Comparison of ENCODE assay signal across 10 cellular contexts in genomic region chr21:41360072-41360821, GRCh38. TPM values are rescaled to one million over a fixed set of nuclear protein-coding genes. Genes with fewer than 3 reads are reported as not detected.
DNase-seq lines count a peak whose midpoint lies in the region; ATAC-seq and TF ChIP-seq lines count a peak whose summit lies in the region.
"Had no signal": no experiment of that assay in that cellular context is flagged by ENCODE, and none has a peak within 500 bp of the region (broad histone marks: within the 10 kb centered on the region; RNA-seq: fewer than 3 reads in every experiment).

No MANE protein-coding gene starts in this region.

- no peak overlapping the region for H3K27ac Mint-ChIP-seq in activated CD4-positive, alpha-beta T cell treated with anti-CD3 and anti-CD28 coated beads, Interleukin-2, amount 10 ng/mL, durations not matched to agents 24 days and 14 days
- peak overlapping the region; percentile 98 to 100 for H3K27ac Mint-ChIP-seq in T-cell
- H3K27ac Mint-ChIP-seq: stimulated activated naive B cell treated with anti-CD40 and anti-IgM and Interleukin-4, amounts not matched to agents 10 μg/mL and 1 μg/mL and 100 μg/mL, for 72 hours had no signal

- peaks cover 12% of the 10 kb centered on the region for H3K36me3 Mint-ChIP-seq in activated CD4-positive, alpha-beta T cell treated with anti-CD3 and anti-CD28 coated beads, Interleukin-2, amount 10 ng/mL, durations not matched to agents 24 days and 14 days (ENCODE audit: low read depth)
- H3K36me3 Mint-ChIP-seq in T-cell, result peaks cover 14% of the 10 kb centered on the region
- H3K36me3 Mint-ChIP-seq: stimulated activated naive B cell treated with anti-CD40 and anti-IgM and Interleukin-4, amounts not matched to agents 10 μg/mL and 1 μg/mL and 100 μg/mL, for 72 hours had no signal

- CTCF ChIA-PET in T-cell (lab: Charles Lee), result interaction anchor here (1.1 to 1.6 kb wide), 2 partner anchors 9 to 10 kb away, joined by 5 read pairs; no protein-coding TSS in a partner anchor

- H3K4me1 ChIP-seq in tibial artery, result peaks cover 0 to 11% (median 0%) of the 10 kb centered on the region in 4 donors

- intact Hi-C loops in activated CD4-positive, alpha-beta T cell treated with anti-CD3 and anti-CD28 coated beads, Interleukin-2, amount 10 ng/mL, durations not matched to agents 24 days and 14 days (cut with micrococcal nuclease), result loop anchor here (5.0 to 10.0 kb wide), 3 partner anchors 73 to 1165 kb away; no protein-coding TSS in a partner anchor
- intact Hi-C loops in tibial artery (cut with DNase I; ENCODE audit: low total_unique reads), result no loop called here

- peaks cover 8% of the 10 kb centered on the region for H3K27me3 Mint-ChIP-seq in activated CD4-positive, alpha-beta T cell treated with anti-CD3 and anti-CD28 coated beads, Interleukin-2, amount 10 ng/mL, durations not matched to agents 24 days and 14 days
- H3K27me3 Mint-ChIP-seq in T-cell, result no peaks in the 10 kb centered on the region
- H3K27me3 Mint-ChIP-seq: stimulated activated naive B cell treated with anti-CD40 and anti-IgM and Interleukin-4, amounts not matched to agents 10 μg/mL and 1 μg/mL and 100 μg/mL, for 72 hours had no signal

- H3K4me3 ChIP-seq in tibial artery, result no peak overlapping the region

- H3K4me1 Mint-ChIP-seq in activated CD4-positive, alpha-beta T cell treated with anti-CD3 and anti-CD28 coated beads, Interleukin-2, amount 10 ng/mL, durations not matched to agents 24 days and 14 days, result peaks cover 43% of the 10 kb centered on the region
- peaks cover 40 to 46% (median 44%) of the 10 kb centered on the region in 3 donors for H3K4me1 Mint-ChIP-seq in T-cell

- H3K4me3 Mint-ChIP-seq in activated CD4-positive, alpha-beta T cell treated with anti-CD3 and anti-CD28 coated beads, Interleukin-2, amount 10 ng/mL, durations not matched to agents 24 days and 14 days, result no peak overlapping the region
- peak overlapping the region in 2 of 3 donors; percentile 93 to 94 for H3K4me3 Mint-ChIP-seq in T-cell
- H3K4me3 Mint-ChIP-seq: stimulated activated naive B cell treated with anti-CD40 and anti-IgM and Interleukin-4, amounts not matched to agents 10 μg/mL and 1 μg/mL and 100 μg/mL, for 72 hours had no signal

- no peaks in the 10 kb centered on the region for H3K9me3 ChIP-seq in tibial artery

- H3K27me3 ChIP-seq in tibial artery, result no peaks in the 10 kb centered on the region

- peak; percentile 64 for DNase-seq in activated CD4-positive, alpha-beta T cell treated with anti-CD3 and anti-CD28 coated beads, Interleukin-2, amount 10 ng/mL, durations not matched to agents 24 days and 14 days
- no peak for DNase-seq in activated CD4-positive, alpha-beta T cell treated with anti-CD3 and anti-CD28 coated beads, Interleukin-2, amount 50 U/mL, for 4 hours
- DNase-seq in T-cell (no peak), iPS-NIHi7 (ENCODE audit: extremely low spot score) (peak; percentile 38), tibial artery (peak; percentile 72 to 76), COLO829 (ENCODE audit: low spot score) (no peak), kidney tubule cell (ENCODE audit: low spot score) (no peak)
- DNase-seq: activated CD4-positive, alpha-beta T cell treated with anti-CD3 and anti-CD28 coated beads, Interleukin-2, amount 50 U/mL, for 1 hour; stimulated activated naive B cell treated with anti-CD40 and anti-IgM and Interleukin-4, amounts not matched to agents 10 μg/mL and 1 μg/mL and 100 μg/mL, for 72 hours had no signal

- peak overlapping the region; percentile 7 for H3K27ac ChIP-seq in tibial artery

- no peak for ATAC-seq in T-cell (replicated peaks in 1 of 4)
- no peak for ATAC-seq in HG03457 (IDR thresholded peaks at IDR 0.05; ENCODE audit: unreplicated experiment)
- ATAC-seq: stimulated activated naive B cell treated with anti-CD40 and anti-IgM and Interleukin-4, amounts not matched to agents 10 μg/mL and 1 μg/mL and 100 μg/mL, for 72 hours had no signal

- no peak for TF ChIP-seq CTCF in tibial artery (IDR thresholded peaks at IDR 0.05)

- POLR2A ChIA-PET in T-cell (lab: Charles Lee), result interaction anchor here in 1 of 2 donors (1.5 kb wide), 1 partner anchor 9 kb away, joined by 5 read pairs; no protein-coding TSS in a partner anchor

- no peaks in the 10 kb centered on the region for H3K36me3 ChIP-seq in tibial artery

- peaks cover 4% of the 10 kb centered on the region for H3K9me3 Mint-ChIP-seq in activated CD4-positive, alpha-beta T cell treated with anti-CD3 and anti-CD28 coated beads, Interleukin-2, amount 10 ng/mL, durations not matched to agents 24 days and 14 days
- no peaks in the 10 kb centered on the region for H3K9me3 Mint-ChIP-seq in T-cell
- H3K9me3 Mint-ChIP-seq: stimulated activated naive B cell treated with anti-CD40 and anti-IgM and Interleukin-4, amounts not matched to agents 10 μg/mL and 1 μg/mL and 100 μg/mL, for 72 hours had no signal

RNA-seq across cellular contexts. Expression of gene MX2, which starts 1.6 kb away (rescaled TPM):
- total RNA-seq in activated CD4-positive, alpha-beta T cell treated with anti-CD3 and anti-CD28 coated beads, Interleukin-2, amount 10 ng/mL, durations not matched to agents 24 days and 14 days, result 8.6 and 11.5 TPM in 2 replicates
- total RNA-seq in T-cell, result 100 to 1,000 TPM in 1 of 5 donors, 10 to 100 TPM in 4; 77.7 to 103 (median 81.8) TPM

RNA-seq across cellular contexts. Expression of gene FAM3B, which starts 43.6 kb away (rescaled TPM):
- not detected in 2 replicates for total RNA-seq in activated CD4-positive, alpha-beta T cell treated with anti-CD3 and anti-CD28 coated beads, Interleukin-2, amount 10 ng/mL, durations not matched to agents 24 days and 14 days
- not detected for total RNA-seq in T-cell

Comparison
In these comparisons a context has a peak if more than half of its experiments do, and no peak if none do; other contexts are left out.
1. DNase-seq: peak in activated CD4-positive, alpha-beta T cell treated with anti-CD3 and anti-CD28 coated beads, Interleukin-2, amount 10 ng/mL, durations not matched to agents 24 days and 14 days (single experiment), iPS-NIHi7 (single experiment) and tibial artery (2 of 2); none in activated CD4-positive, alpha-beta T cell treated with anti-CD3 and anti-CD28 coated beads, Interleukin-2, amount 50 U/mL, for 4 hours (0 of 2), T-cell (0 of 34), COLO829 (single experiment) and kidney tubule cell (single experiment).